Comparison of ENCODE assay signal across 8 cellular contexts in the genomic region with DNA sequence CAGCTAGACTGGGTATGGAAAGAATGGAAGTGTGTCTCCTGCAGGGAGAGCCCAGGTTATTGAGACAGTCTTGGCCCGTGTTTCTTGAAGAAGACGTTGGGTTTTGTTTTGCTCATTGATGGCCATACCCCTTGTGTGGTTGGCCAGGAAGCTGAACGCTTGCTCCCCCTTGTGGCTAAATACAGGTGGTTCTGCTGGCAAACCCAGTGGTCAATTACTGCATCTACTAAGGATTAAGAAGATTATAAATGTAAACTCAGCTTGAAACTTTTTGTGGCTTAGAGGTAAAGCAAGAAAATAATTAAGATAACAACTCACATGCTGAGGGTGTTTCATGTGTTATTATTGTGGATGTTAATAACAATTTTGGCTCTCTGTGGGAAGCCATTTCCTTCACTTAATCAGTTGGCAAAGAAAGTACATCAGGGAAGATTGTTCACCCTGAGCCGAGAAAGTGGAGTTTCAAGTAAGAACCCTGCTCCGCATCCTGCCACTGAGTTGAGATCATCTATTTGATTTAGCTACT.
A peak's percentile ranks its signal among the peaks of the same experiment; 100 is the strongest.
DNase-seq lines count a peak whose midpoint lies in the region; ATAC-seq, FAIRE-seq and TF ChIP-seq lines count a peak whose summit lies in the region.

No MANE protein-coding gene starts in this region.

- ATAC-seq in HG02840 (IDR thresholded peaks at IDR 0.05; ENCODE audit: low FRiP score, unreplicated experiment) = no peak

- H3K9me3 Mint-ChIP-seq in T-helper 2 cell treated with Interferon-gamma antibody and Interleukin-4, amounts not matched to agents 5 μg/mL and 100 μg/mL, for 36 hours = no peaks in the 10 kb centered on the region

- no peak overlapping the region for H3K9ac ChIP-seq in kidney (ENCODE audit: low read length in 2 of 2)

- H3K4me1 Mint-ChIP-seq in T-helper 2 cell treated with Interferon-gamma antibody and Interleukin-4, amounts not matched to agents 5 μg/mL and 100 μg/mL, for 36 hours (ENCODE audit: low read depth) = peaks cover 11% of the 10 kb centered on the region

- peak; percentile 64 for DNase-seq in NCI-H1105 treated with DMSO at 0.1 percent for 48 hours (lab: John Stamatoyannopoulos, UW)
- DNase-seq in T-helper 2 cell treated with Interferon-gamma antibody and Interleukin-4, amounts not matched to agents 5 μg/mL and 100 μg/mL, for 36 hours (ENCODE audit: low spot score) = peak; percentile 13
- DNase-seq in breast epithelium (ENCODE audit: low spot score in 2 of 2) = no peak
- DNase-seq in kidney = no peak
- DNase-seq in stimulated activated CD4-positive, alpha-beta T cell treated with anti-CD3 and anti-CD28 coated beads, Interleukin-2, amount 100 ng/mL, for 48 hours = peak; percentile 37 to 46

- POLR2A ChIA-PET in HEK293 (lab: Yijun Ruan, JAX) = interaction anchor here (1.5 kb wide), 1 partner anchor 91 kb away, joined by 4 read pairs; no protein-coding TSS in a partner anchor

- CTCF ChIA-PET in HEK293 (lab: Yijun Ruan, JAX) = interaction anchor here (0.5 to 5.8 kb wide), 57 partner anchors 8 to 1531 kb away, joined by 3 to 68 read pairs (median 4); a partner anchor contains a TSS

- H3K4me3 Mint-ChIP-seq in T-helper 2 cell treated with Interferon-gamma antibody and Interleukin-4, amounts not matched to agents 5 μg/mL and 100 μg/mL, for 36 hours = no peak overlapping the region

- TF ChIP-seq POLR2A in breast epithelium (IDR thresholded peaks at IDR 0.05) = no peak

- H3K9me3 ChIP-seq in HEK293 (ENCODE audit: control insufficient read depth, insufficient read depth, low read depth, low read length) (no peaks in the 10 kb centered on the region), breast epithelium (no peaks in the 10 kb centered on the region), kidney (ENCODE audit: control insufficient read depth in 1 of 2, low read length in 2 of 2) (no peaks in the 10 kb centered on the region)

- no peaks in the 10 kb centered on the region for H3K27me3 ChIP-seq in breast epithelium

- TF ChIP-seq CTCF in GM12801 (IDR thresholded peaks at IDR 0.05; ENCODE audit: extremely low read depth, insufficient read length) = peak; percentile 87
- TF ChIP-seq CTCF in HEK293 (tag by site-specific recombination; IDR thresholded peaks at IDR 0.05) = peak; percentile 70
- TF ChIP-seq CTCF in breast epithelium (IDR thresholded peaks at IDR 0.05) = peak; percentile 71 to 83 (median 80)
- peak; percentile 86 for TF ChIP-seq CTCF in kidney (IDR thresholded peaks at IDR 0.05; ENCODE audit: borderline replicate concordance, extremely low read depth, insufficient read depth)

- H3K27ac ChIP-seq in HEK293 (ENCODE audit: extremely low read depth, low read depth, low read length) (no peak overlapping the region; the same call in 1 of the 2 replicates), breast epithelium (no peak overlapping the region), kidney (ENCODE audit: low read depth in 2 of 2, low read length in 2 of 2) (peak overlapping the region; percentile 81 to 95)

- no peaks in the 10 kb centered on the region for H3K36me3 Mint-ChIP-seq in T-helper 2 cell treated with Interferon-gamma antibody and Interleukin-4, amounts not matched to agents 5 μg/mL and 100 μg/mL, for 36 hours (ENCODE audit: low read depth)

- intact Hi-C loops in breast epithelium (cut with DNase I; ENCODE audit: low total_unique reads) = no loop called here
- intact Hi-C loops in kidney (cut with DNase I) = no loop called here

- peaks cover 8% of the 10 kb centered on the region for H3K27me3 Mint-ChIP-seq in T-helper 2 cell treated with Interferon-gamma antibody and Interleukin-4, amounts not matched to agents 5 μg/mL and 100 μg/mL, for 36 hours (ENCODE audit: low read depth)

- no peak for FAIRE-seq in kidney (lab: Jason Lieb, UNC)

- H3K4me1 ChIP-seq in HEK293 (ENCODE audit: control insufficient read depth, insufficient read depth, low read length) = peaks cover 11% of the 10 kb centered on the region
- H3K4me1 ChIP-seq in breast epithelium = no peaks in the 10 kb centered on the region
- H3K4me1 ChIP-seq in kidney (ENCODE audit: control insufficient read depth in 1 of 2, insufficient read depth in 1 of 2, low read depth in 1 of 2, low read length in 2 of 2) = peaks cover 17 to 37% of the 10 kb centered on the region in 2 donors

- H3K27ac Mint-ChIP-seq in T-helper 2 cell treated with Interferon-gamma antibody and Interleukin-4, amounts not matched to agents 5 μg/mL and 100 μg/mL, for 36 hours = no peak overlapping the region

- H3K36me3 ChIP-seq in HEK293 (ENCODE audit: control insufficient read depth in 2 of 2, insufficient read depth in 1 of 2, low read length in 2 of 2) (no peaks in the 10 kb centered on the region), breast epithelium (no peaks in the 10 kb centered on the region), kidney (ENCODE audit: control insufficient read depth in 1 of 2, insufficient read depth in 2 of 2, low read length in 2 of 2) (no peaks in the 10 kb centered on the region)

- H3K4me3 ChIP-seq in HEK293 (ENCODE audit: low read depth, low read length) (no peak overlapping the region), breast epithelium (no peak overlapping the region), kidney (ENCODE audit: low read length in 2 of 2) (peak overlapping the region; percentile 23 to 32)

TF ChIP-seq in HEK293, 187 proteins besides CTCF, POLR2A, EP300 and RAD21 (continues in another document):
- TF ChIP-seq ZBTB48 (tag by site-specific recombination; IDR thresholded peaks at IDR 0.05) (peak; percentile 40; the same call in 1 of the 2 replicates), ZBTB20 (tag by site-specific recombination; IDR thresholded peaks at IDR 0.05) (no peak), ZNF596 (tag by site-specific recombination; IDR thresholded peaks at IDR 0.05) (no peak), ZNF768 (tag by site-specific recombination; IDR thresholded peaks at IDR 0.05) (no peak), ZNF366 (tag by site-specific recombination; conservative IDR thresholded peaks at IDR 0.05) (no peak), ZNF837 (tag by site-specific recombination; IDR thresholded peaks at IDR 0.05) (no peak), ZNF530 (tag by site-specific recombination; IDR thresholded peaks at IDR 0.05; ENCODE audit: low read depth) (no peak), ZNF10 (tag by site-specific recombination; IDR thresholded peaks at IDR 0.05) (no peak), ZNF76 (tag by site-specific recombination; IDR thresholded peaks at IDR 0.05; ENCODE audit: borderline replicate concordance, low read depth) (no peak), PRDM1 (tag by site-specific recombination; IDR thresholded peaks at IDR 0.05) (no peak), ZNF561 (tag by site-specific recombination; IDR thresholded peaks at IDR 0.05; ENCODE audit: borderline replicate concordance) (no peak), ZXDB (tag by site-specific recombination; IDR thresholded peaks at IDR 0.05) (0 out of 2 replicates have a peak, but pooled peaks have one; percentile 28), ZNF660 (tag by site-specific recombination; IDR thresholded peaks at IDR 0.05) (peak; percentile 92), ZNF510 (tag by site-specific recombination; IDR thresholded peaks at IDR 0.05; ENCODE audit: insufficient replicate concordance) (no peak), ZNF302 (tag by site-specific recombination; IDR thresholded peaks at IDR 0.05; ENCODE audit: low read depth) (no peak), ZNF785 (tag by site-specific recombination; IDR thresholded peaks at IDR 0.05) (no peak), HOXC10 (CRISPR knock-in tag; IDR thresholded peaks at IDR 0.05) (no peak), ZIC2 (tag by site-specific recombination; IDR thresholded peaks at IDR 0.05) (peak; percentile 76), ZFP69B (tag by site-specific recombination; IDR thresholded peaks at IDR 0.05) (no peak), ZFP3 (tag by site-specific recombination; IDR thresholded peaks at IDR 0.05; ENCODE audit: low read depth) (no peak), FEZF1 (tag by site-specific recombination; IDR thresholded peaks at IDR 0.05) (peak; percentile 69)
- TF ChIP-seq, protein P1, sequence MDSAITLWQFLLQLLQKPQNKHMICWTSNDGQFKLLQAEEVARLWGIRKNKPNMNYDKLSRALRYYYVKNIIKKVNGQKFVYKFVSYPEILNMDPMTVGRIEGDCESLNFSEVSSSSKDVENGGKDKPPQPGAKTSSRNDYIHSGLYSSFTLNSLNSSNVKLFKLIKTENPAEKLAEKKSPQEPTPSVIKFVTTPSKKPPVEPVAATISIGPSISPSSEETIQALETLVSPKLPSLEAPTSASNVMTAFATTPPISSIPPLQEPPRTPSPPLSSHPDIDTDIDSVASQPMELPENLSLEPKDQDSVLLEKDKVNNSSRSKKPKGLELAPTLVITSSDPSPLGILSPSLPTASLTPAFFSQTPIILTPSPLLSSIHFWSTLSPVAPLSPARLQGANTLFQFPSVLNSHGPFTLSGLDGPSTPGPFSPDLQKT (IDR thresholded peaks at IDR 0.05; ENCODE audit: borderline replicate concordance, low read depth, low read length) = no peak
- TF ChIP-seq, protein P2, sequence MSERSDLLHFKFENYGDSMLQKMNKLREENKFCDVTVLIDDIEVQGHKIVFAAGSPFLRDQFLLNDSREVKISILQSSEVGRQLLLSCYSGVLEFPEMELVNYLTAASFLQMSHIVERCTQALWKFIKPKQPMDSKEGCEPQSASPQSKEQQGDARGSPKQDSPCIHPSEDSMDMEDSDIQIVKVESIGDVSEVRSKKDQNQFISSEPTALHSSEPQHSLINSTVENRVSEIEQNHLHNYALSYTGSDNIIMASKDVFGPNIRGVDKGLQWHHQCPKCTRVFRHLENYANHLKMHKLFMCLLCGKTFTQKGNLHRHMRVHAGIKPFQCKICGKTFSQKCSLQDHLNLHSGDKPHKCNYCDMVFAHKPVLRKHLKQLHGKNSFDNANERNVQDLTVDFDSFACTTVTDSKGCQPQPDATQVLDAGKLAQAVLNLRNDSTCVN (tag by site-specific recombination; optimal IDR thresholded peaks at IDR 0.05) = no peak
- TF ChIP-seq, protein P3, sequence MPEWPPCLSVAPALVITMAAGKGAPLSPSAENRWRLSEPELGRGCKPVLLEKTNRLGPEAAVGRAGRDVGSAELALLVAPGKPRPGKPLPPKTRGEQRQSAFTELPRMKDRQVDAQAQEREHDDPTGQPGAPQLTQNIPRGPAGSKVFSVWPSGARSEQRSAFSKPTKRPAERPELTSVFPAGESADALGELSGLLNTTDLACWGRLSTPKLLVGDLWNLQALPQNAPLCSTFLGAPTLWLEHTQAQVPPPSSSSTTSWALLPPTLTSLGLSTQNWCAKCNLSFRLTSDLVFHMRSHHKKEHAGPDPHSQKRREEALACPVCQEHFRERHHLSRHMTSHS (tag by site-specific recombination; IDR thresholded peaks at IDR 0.05) = no peak

Comparison
In these comparisons a context has a peak if more than half of its experiments do, and no peak if none do; other contexts are left out.
1. H3K27ac ChIP-seq: peak in kidney (2 of 2); none in HEK293 (single experiment) and breast epithelium (0 of 2).
2. H3K4me3 ChIP-seq: peak in kidney (2 of 2); none in HEK293 (single experiment) and breast epithelium (0 of 3).
3. DNase-seq: peak in NCI-H1105 treated with DMSO at 0.1 percent for 48 hours (single experiment), T-helper 2 cell treated with Interferon-gamma antibody and Interleukin-4, amounts not matched to agents 5 μg/mL and 100 μg/mL, for 36 hours (single experiment) and stimulated activated CD4-positive, alpha-beta T cell treated with anti-CD3 and anti-CD28 coated beads, Interleukin-2, amount 100 ng/mL, for 48 hours (2 of 2); none in breast epithelium (0 of 2) and kidney (single experiment).
4. Peak in every context shown above with its lines, with median percentiles within 50 percentile points of each other: CTCF ChIP-seq.